9 cellular contexts compared by ENCODE assay signal in genomic region chrX:79270401-79270800, GRCh38.
DNase-seq lines count a peak whose midpoint lies in the region; ATAC-seq, FAIRE-seq and TF ChIP-seq lines count a peak whose summit lies in the region.
"Had no signal": no experiment of that assay in that cellular context is flagged by ENCODE, and none has a peak within 500 bp of the region (broad histone marks: within the 10 kb centered on the region; RNA-seq: fewer than 3 reads in every experiment).

No MANE protein-coding gene starts in this region.

- no peak overlapping the region for H2AFZ ChIP-seq in keratinocyte (ENCODE audit: control insufficient read depth, low read length)

- no peaks in the 10 kb centered on the region for H3K36me3 Mint-ChIP-seq in activated T-cell treated with anti-CD3 and anti-CD28 coated beads, Interleukin-2, amount 50 U/mL, for 4 hours (ENCODE audit: insufficient read depth)

- H3K79me2 ChIP-seq in keratinocyte (ENCODE audit: control insufficient read depth, insufficient read depth, low read length), result no peaks in the 10 kb centered on the region

- H3K9me1 ChIP-seq in keratinocyte (ENCODE audit: control insufficient read depth, extremely low read depth, insufficient read depth, low read length), result no peaks in the 10 kb centered on the region

- H3K4me3 Mint-ChIP-seq in activated T-cell treated with anti-CD3 and anti-CD28 coated beads, Interleukin-2, amount 50 U/mL, for 4 hours, result no peak overlapping the region

- H3K9ac ChIP-seq in keratinocyte (ENCODE audit: control insufficient read depth, extremely low read depth, insufficient read depth, low read length), result no peak overlapping the region

- peak in 2 of 3 experiments; percentile 27 to 28 for TF ChIP-seq CTCF in keratinocyte (optimal IDR thresholded peaks at IDR 0.05 in 1 of 3, IDR thresholded peaks at IDR 0.05 in 1 of 3, conservative IDR thresholded peaks at IDR 0.05 in 1 of 3; ENCODE audit: extremely low read depth in 1 of 3, insufficient read depth in 2 of 3, low read length in 3 of 3)

- no peaks in the 10 kb centered on the region for H3K9me3 ChIP-seq in keratinocyte (ENCODE audit: control insufficient read depth, low read depth, low read length)
- H3K9me3 ChIP-seq: pancreas had no signal

- H3K27me3 ChIP-seq in keratinocyte (ENCODE audit: control insufficient read depth, extremely low read depth, insufficient read depth, low read length), result no peaks in the 10 kb centered on the region

- H3K4me1 Mint-ChIP-seq in activated T-cell treated with anti-CD3 and anti-CD28 coated beads, Interleukin-2, amount 50 U/mL, for 4 hours (ENCODE audit: low read depth), result peaks cover 47% of the 10 kb centered on the region

- no peaks in the 10 kb centered on the region for H4K20me1 ChIP-seq in keratinocyte (ENCODE audit: control insufficient read depth, extremely low read depth, insufficient read depth, low read length)

- FAIRE-seq in keratinocyte (lab: Jason Lieb, UNC), result no peak

- no peaks in the 10 kb centered on the region for H3K9me3 Mint-ChIP-seq in activated T-cell treated with anti-CD3 and anti-CD28 coated beads, Interleukin-2, amount 50 U/mL, for 4 hours

- dilution Hi-C loops in keratinocyte (cut with MboI; ENCODE audit: extremely low pct_ligation_motif_present, low sequenced_read_pairs), result no loop called here

- no peaks in the 10 kb centered on the region for H3K4me1 ChIP-seq in keratinocyte (ENCODE audit: control insufficient read depth, extremely low read depth, insufficient read depth, low read length)
- H3K4me1 ChIP-seq: pancreas had no signal

- no peaks in the 10 kb centered on the region for H3K36me3 ChIP-seq in keratinocyte (ENCODE audit: control insufficient read depth in 2 of 2, extremely low read depth in 1 of 2, insufficient read depth in 2 of 2, low read length in 2 of 2)
- H3K36me3 ChIP-seq: pancreas had no signal

- DNase-seq in NCI-H748 treated with DMSO at 0.1 percent for 48 hours (lab: John Stamatoyannopoulos, UW) (peak; percentile 23), keratinocyte (ENCODE audit: low read depth, low spot score) (no peak), NCI-H2107 treated with DMSO at 0.1 percent for 48 hours (lab: John Stamatoyannopoulos, UW; ENCODE audit: unreplicated experiment) (no peak), occipital lobe (lab: John Stamatoyannopoulos, UW) (no peak)
- DNase-seq in activated T-cell treated with anti-CD3 and anti-CD28 coated beads, Interleukin-2, amount 50 U/mL, for 4 hours, result peak; percentile 71
- peak; percentile 59 to 66 for DNase-seq in stimulated activated CD8-positive, alpha-beta memory T cell treated with anti-CD3 and anti-CD28 coated beads, Interleukin-7, amount 100 ng/mL, for 4 hours (ENCODE audit: low read depth in 2 of 2)
- DNase-seq: pancreas had no signal

- ATAC-seq in GM18499 (IDR thresholded peaks at IDR 0.05; ENCODE audit: insufficient read depth, unreplicated experiment) (peak; percentile 73), HG02588 (IDR thresholded peaks at IDR 0.05; ENCODE audit: unreplicated experiment) (peak; percentile 86)
- peak; percentile 98 for ATAC-seq in activated T-cell treated with anti-CD3 and anti-CD28 coated beads, Interleukin-2, amount 50 U/mL, for 4 hours

- no peak overlapping the region for H3K4me3 ChIP-seq in keratinocyte (ENCODE audit: control insufficient read depth in 2 of 3, extremely low read depth in 1 of 3, insufficient read depth in 2 of 3, low read depth in 1 of 3, low read length in 3 of 3)
- H3K4me3 ChIP-seq: pancreas had no signal

- no peak overlapping the region for H3K27ac ChIP-seq in keratinocyte (ENCODE audit: control insufficient read depth, insufficient read depth, low read length)
- H3K27ac ChIP-seq: pancreas had no signal

- H3K27me3 Mint-ChIP-seq in activated T-cell treated with anti-CD3 and anti-CD28 coated beads, Interleukin-2, amount 50 U/mL, for 4 hours (ENCODE audit: low read depth), result no peaks in the 10 kb centered on the region

- no peak overlapping the region for H3K4me2 ChIP-seq in keratinocyte (ENCODE audit: control insufficient read depth, extremely low read depth, insufficient read depth, low read depth, low read length)

Comparison
In these comparisons a context has a peak if more than half of its experiments do, and no peak if none do; other contexts are left out.
1. DNase-seq: peak in NCI-H748 treated with DMSO at 0.1 percent for 48 hours (single experiment), activated T-cell treated with anti-CD3 and anti-CD28 coated beads, Interleukin-2, amount 50 U/mL, for 4 hours (single experiment) and stimulated activated CD8-positive, alpha-beta memory T cell treated with anti-CD3 and anti-CD28 coated beads, Interleukin-7, amount 100 ng/mL, for 4 hours (2 of 2); none in keratinocyte (single experiment), NCI-H2107 treated with DMSO at 0.1 percent for 48 hours (single experiment) and occipital lobe (single experiment).
2. Peak in every context shown above with its lines, with median percentiles within 50 percentile points of each other: ATAC-seq.